ENCODE assay signal across 8 cellular contexts in genomic region chr6:128519931-128520435, GRCh38. TPM values are rescaled to one million over a fixed set of nuclear protein-coding genes. Genes with fewer than 3 reads are reported as not detected.
DNase-seq lines count a peak whose midpoint lies in the region; ATAC-seq, FAIRE-seq and TF ChIP-seq lines count a peak whose summit lies in the region.

No MANE protein-coding gene starts in this region.

- in situ Hi-C loops in G401 (cut with HindIII; ENCODE audit: low sequenced_read_pairs) = no loop called here

- H3K4me3 ChIP-seq in bronchial epithelial cell (ENCODE audit: low read depth, low read length) (peak overlapping the region; percentile 63), kidney epithelial cell (ENCODE audit: low read depth, low read length) (peak overlapping the region; percentile 91)

- peak overlapping the region; percentile 93 for H3K4me3 Mint-ChIP-seq in T-helper 17 cell

- H3K36me3 ChIP-seq in bronchial epithelial cell (ENCODE audit: control insufficient read depth, insufficient read depth, low read length) (no peaks in the 10 kb centered on the region), kidney epithelial cell (ENCODE audit: control insufficient read depth, insufficient read depth, low read length) (no peaks in the 10 kb centered on the region)

- H3K27ac Mint-ChIP-seq in T-helper 17 cell = peak overlapping the region; percentile 47

- TF ChIP-seq CTCF in bronchial epithelial cell (IDR thresholded peaks at IDR 0.05; ENCODE audit: insufficient read depth, low read length, severe bottlenecking) (no peak), kidney epithelial cell (IDR thresholded peaks at IDR 0.05; ENCODE audit: insufficient read depth, low read length, poor library complexity, severe bottlenecking) (no peak)

- peak; percentile 24 for DNase-seq in 8988T
- peak; percentile 8 to 16 (median 8) for DNase-seq in T-helper 17 cell
- DNase-seq in bronchial epithelial cell (ENCODE audit: low read depth) = peak; percentile 32
- no peak for DNase-seq in kidney epithelial cell (ENCODE audit: low read depth)
- peak; percentile 13 for DNase-seq in stimulated activated CD4-positive, alpha-beta T cell treated with anti-CD3 and anti-CD28 coated beads, Interleukin-1b, Interleukin-23, amount 100 ng/mL, for 48 hours
- DNase-seq in G401 (ENCODE audit: low spot score) = no peak

- H3K27me3 ChIP-seq in bronchial epithelial cell (ENCODE audit: control insufficient read depth, insufficient read depth, low read length) = no peaks in the 10 kb centered on the region
- H3K27me3 ChIP-seq in kidney epithelial cell (ENCODE audit: control insufficient read depth, insufficient read depth, low read length) = no peaks in the 10 kb centered on the region

- H3K36me3 Mint-ChIP-seq in T-helper 17 cell (ENCODE audit: low read depth) = no peaks in the 10 kb centered on the region

- no peak for FAIRE-seq in bronchial epithelial cell (lab: Jason Lieb, UNC)

- peaks cover 14% of the 10 kb centered on the region for H3K4me1 Mint-ChIP-seq in T-helper 17 cell

- H3K27me3 Mint-ChIP-seq in T-helper 17 cell = peaks cover 75% of the 10 kb centered on the region

- H3K9me3 ChIP-seq in T-helper 17 cell (ENCODE audit: control insufficient read depth, low read length, poor library complexity, severe bottlenecking) = no peaks in the 10 kb centered on the region

- peak; percentile 29 for ATAC-seq in GM18909 (IDR thresholded peaks at IDR 0.05; ENCODE audit: poor library complexity, unreplicated experiment)
- peak; percentile 13 for ATAC-seq in HG03108 (IDR thresholded peaks at IDR 0.05; ENCODE audit: unreplicated experiment)
- peak; percentile 43 for ATAC-seq in T-helper 17 cell

RNA-seq across cellular contexts. Expression of gene PTPRK, which starts 0.4 kb away (rescaled TPM):
- total RNA-seq in T-helper 17 cell = under 1 TPM; 0.77 to 0.78 TPM
- total RNA-seq in bronchial epithelial cell = 48.4 and 75.1 TPM in 2 replicates
- total RNA-seq in kidney epithelial cell = 117 and 127 TPM in 2 replicates
- not detected in 2 replicates for total RNA-seq in G401 (2014; rRNA removed; shearing (Covaris generic))

Comparison
In these comparisons a context has a peak if more than half of its experiments do, and no peak if none do; other contexts are left out.
1. DNase-seq: peak in 8988T (single experiment), T-helper 17 cell (3 of 3), bronchial epithelial cell (single experiment) and stimulated activated CD4-positive, alpha-beta T cell treated with anti-CD3 and anti-CD28 coated beads, Interleukin-1b, Interleukin-23, amount 100 ng/mL, for 48 hours (single experiment); none in kidney epithelial cell (single experiment) and G401 (single experiment).
2. RNA of gene PTPRK, which starts 0.4 kb away (total RNA-seq): 117 to 127 TPM in kidney epithelial cell and 48.4 to 75.1 TPM in bronchial epithelial cell; 0.77 to 0.78 TPM in T-helper 17 cell and not detected in G401; every median in the first group is over 10 times any median in the second.
3. Peak in every context shown above with its lines, with median percentiles within 50 percentile points of each other: ATAC-seq.